12 cellular contexts compared by ENCODE assay signal in the genomic region with DNA sequence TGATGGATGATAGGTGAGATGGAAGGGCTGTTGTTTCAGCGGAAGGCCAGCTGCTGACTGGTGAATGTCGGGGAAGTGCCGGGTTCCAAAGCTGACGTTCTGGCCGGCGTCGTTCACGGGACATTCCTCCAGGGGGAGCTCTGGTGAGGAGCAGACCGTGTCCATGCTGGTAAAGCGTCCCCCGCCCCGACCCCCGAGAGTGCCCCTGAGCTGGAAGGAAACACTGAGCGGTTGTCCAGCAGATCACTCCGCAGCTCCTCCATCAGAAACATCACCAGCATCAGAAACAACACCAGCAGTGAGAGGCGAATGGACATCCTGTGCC. TPM values are rescaled to one million over a fixed set of nuclear protein-coding genes. Genes with fewer than 3 reads are reported as not detected.
DNase-seq lines count a peak whose midpoint lies in the region; ATAC-seq and TF ChIP-seq lines count a peak whose summit lies in the region.
"Had no signal": no experiment of that assay in that cellular context is flagged by ENCODE, and none has a peak within 500 bp of the region (broad histone marks: within the 10 kb centered on the region; RNA-seq: fewer than 3 reads in every experiment).

No MANE protein-coding gene starts in this region.

- peaks cover 0 to 6% of the 10 kb centered on the region in 2 donors for H3K4me1 Mint-ChIP-seq in natural killer cell treated with Interleukin-12 subunit alpha and Interleukin-12 subunit beta and Interleukin-15 and Interleukin-18, amount 100 ng/mL, for 72 hours (ENCODE audit: low read depth in 2 of 2)

- 6% methylated on average over 16 of the region's 16 CpGs for WGBS in right cardiac atrium

- no peak overlapping the region for H3K27ac Mint-ChIP-seq in natural killer cell treated with Interleukin-12 subunit alpha and Interleukin-12 subunit beta and Interleukin-15 and Interleukin-18, amount 100 ng/mL, for 72 hours
- H3K27ac Mint-ChIP-seq: effector memory CD8-positive, alpha-beta T cell had no signal

- DNase-seq in left ventricle myocardium superior, result peak; percentile 28
- no peak for DNase-seq in Right ventricle myocardium superior
- DNase-seq in OCI-LY7 (ENCODE audit: low spot score), result no peak
- DNase-seq in right cardiac atrium, result peak in 2 of 3 donors; percentile 44 to 51
- no peak for DNase-seq in natural killer cell treated with Interleukin-12 subunit alpha and Interleukin-12 subunit beta and Interleukin-15 and Interleukin-18, amount 100 ng/mL, for 72 hours (ENCODE audit: low spot score)
- DNase-seq: DMS53; effector memory CD8-positive, alpha-beta T cell; left lung had no signal

- no peaks in the 10 kb centered on the region for H4K20me1 ChIP-seq in OCI-LY7 (ENCODE audit: insufficient read depth, low read length)

- BruUV-seq in OCI-LY7 (replicated peaks; lab: Mats Ljungman, UMichigan), result no TSS peak

- H3K27me3 Mint-ChIP-seq in natural killer cell treated with Interleukin-12 subunit alpha and Interleukin-12 subunit beta and Interleukin-15 and Interleukin-18, amount 100 ng/mL, for 72 hours, result peaks cover 41 to 48% of the 10 kb centered on the region in 2 donors

- no peak overlapping the region for H3K4me3 Mint-ChIP-seq in natural killer cell treated with Interleukin-12 subunit alpha and Interleukin-12 subunit beta and Interleukin-15 and Interleukin-18, amount 100 ng/mL, for 72 hours
- H3K4me3 Mint-ChIP-seq: effector memory CD8-positive, alpha-beta T cell had no signal

- no peaks in the 10 kb centered on the region for H3K4me1 ChIP-seq in OCI-LY7 (ENCODE audit: insufficient read depth, low read length, poor library complexity, severe bottlenecking)
- H3K4me1 ChIP-seq in right cardiac atrium (ENCODE audit: control insufficient read depth, insufficient read depth, low read length), result no peaks in the 10 kb centered on the region
- H3K4me1 ChIP-seq: left lung had no signal

- no peaks in the 10 kb centered on the region for H3K27me3 ChIP-seq in right cardiac atrium (ENCODE audit: control insufficient read depth, insufficient read depth)

- no peaks in the 10 kb centered on the region for H3K9me3 Mint-ChIP-seq in natural killer cell treated with Interleukin-12 subunit alpha and Interleukin-12 subunit beta and Interleukin-15 and Interleukin-18, amount 100 ng/mL, for 72 hours
- H3K9me3 Mint-ChIP-seq: effector memory CD8-positive, alpha-beta T cell had no signal

- no peak overlapping the region for H3K4me3 ChIP-seq in OCI-LY7 (ENCODE audit: low read depth, low read length, poor library complexity, severe bottlenecking)
- no peak overlapping the region for H3K4me3 ChIP-seq in right cardiac atrium (ENCODE audit: low read length)
- H3K4me3 ChIP-seq: left lung, skin epidermis had no signal

- CTCF ChIA-PET in OCI-LY7 (lab: Charles Lee; ENCODE audit: unreplicated experiment), result no interaction called here

- TF ChIP-seq CTCF in OCI-LY7 (conservative IDR thresholded peaks at IDR 0.05; ENCODE audit: low read length), result peak; percentile 49

- H3K9me2 ChIP-seq in OCI-LY7 (ENCODE audit: insufficient read depth, low read length), result no peaks in the 10 kb centered on the region

- no peaks in the 10 kb centered on the region for H3K9me3 ChIP-seq in OCI-LY7 (ENCODE audit: low read length)
- H3K9me3 ChIP-seq in right cardiac atrium (ENCODE audit: control insufficient read depth, low read length), result peaks cover under 1% of the 10 kb centered on the region

- intact Hi-C loops in left ventricle myocardium superior (cut with micrococcal nuclease), result no loop called here
- intact Hi-C loops in Right ventricle myocardium superior (cut with DNase I), result no loop called here
- intact Hi-C loops in OCI-LY7 (cut with micrococcal nuclease; ENCODE audit: unreplicated experiment), result loop anchor here (5.0 kb wide), 1 partner anchor 135 kb away; no protein-coding TSS in a partner anchor
- intact Hi-C loops in right cardiac atrium (cut with DNase I), result no loop called here

- no peak overlapping the region for H3K4me2 ChIP-seq in OCI-LY7 (ENCODE audit: low read length)

- H3K27ac ChIP-seq in OCI-LY7 (ENCODE audit: low read depth, low read length, poor library complexity, severe bottlenecking), result no peak overlapping the region
- H3K27ac ChIP-seq in right cardiac atrium (ENCODE audit: low read length), result no peak overlapping the region
- H3K27ac ChIP-seq: left lung, skin epidermis had no signal

- peak; percentile 28 for ATAC-seq in left ventricle myocardium superior
- ATAC-seq in Right ventricle myocardium superior (ENCODE audit: poor library complexity), result no peak
- ATAC-seq in right cardiac atrium, result no peak
- no peak for ATAC-seq in GM21526 (IDR thresholded peaks at IDR 0.05; ENCODE audit: low FRiP score, unreplicated experiment)
- ATAC-seq in natural killer cell treated with Interleukin-12 subunit alpha and Interleukin-12 subunit beta and Interleukin-15 and Interleukin-18, amount 100 ng/mL, for 72 hours, result no peak
- no peak for ATAC-seq in HG03521 (IDR thresholded peaks at IDR 0.05; ENCODE audit: unreplicated experiment)
- no peak for ATAC-seq in HG02973 (IDR thresholded peaks at IDR 0.05; ENCODE audit: unreplicated experiment)
- ATAC-seq: effector memory CD8-positive, alpha-beta T cell; left lung had no signal

- POLR2A ChIA-PET in OCI-LY7 (lab: Charles Lee), result no interaction called here

- H2AFZ ChIP-seq in OCI-LY7 (ENCODE audit: low read length), result no peak overlapping the region

- H3K36me3 Mint-ChIP-seq in natural killer cell treated with Interleukin-12 subunit alpha and Interleukin-12 subunit beta and Interleukin-15 and Interleukin-18, amount 100 ng/mL, for 72 hours, result no peaks in the 10 kb centered on the region

- no peaks in the 10 kb centered on the region for H3K36me3 ChIP-seq in OCI-LY7 (ENCODE audit: insufficient read depth, low read length)
- H3K36me3 ChIP-seq: left lung had no signal

- no peaks in the 10 kb centered on the region for H3K79me2 ChIP-seq in OCI-LY7 (ENCODE audit: insufficient read depth, low read depth, low read length)

RNA-seq across cellular contexts. Expression of a gene that starts 18.6 kb away (rescaled TPM):
- total RNA-seq in left ventricle myocardium superior (5.9 TPM), Right ventricle myocardium superior (6.2 TPM), OCI-LY7 (2022) (0.21 TPM in 1 of 2 replicates, not detected in the other), right cardiac atrium (1 to 10 TPM; 3.0 to 4.6 (median 3.5) TPM)
- total RNA-seq in OCI-LY7 (2014; rRNA removed; shearing (Covaris generic)), result not detected in 2 replicates
- 4.8 TPM for polyA plus RNA-seq in right cardiac atrium
- total RNA-seq in natural killer cell treated with Interleukin-12 subunit alpha and Interleukin-12 subunit beta and Interleukin-15 and Interleukin-18, amount 100 ng/mL, for 72 hours, result not detected

Comparison
In these comparisons a context has a peak if more than half of its experiments do, and no peak if none do; other contexts are left out.
1. DNase-seq: peak in left ventricle myocardium superior (single experiment) and right cardiac atrium (2 of 3); none in Right ventricle myocardium superior (single experiment), OCI-LY7 (single experiment) and natural killer cell treated with Interleukin-12 subunit alpha and Interleukin-12 subunit beta and Interleukin-15 and Interleukin-18, amount 100 ng/mL, for 72 hours (single experiment).